Comparison of ENCODE assay signal across 12 cellular contexts in the genomic region with DNA sequence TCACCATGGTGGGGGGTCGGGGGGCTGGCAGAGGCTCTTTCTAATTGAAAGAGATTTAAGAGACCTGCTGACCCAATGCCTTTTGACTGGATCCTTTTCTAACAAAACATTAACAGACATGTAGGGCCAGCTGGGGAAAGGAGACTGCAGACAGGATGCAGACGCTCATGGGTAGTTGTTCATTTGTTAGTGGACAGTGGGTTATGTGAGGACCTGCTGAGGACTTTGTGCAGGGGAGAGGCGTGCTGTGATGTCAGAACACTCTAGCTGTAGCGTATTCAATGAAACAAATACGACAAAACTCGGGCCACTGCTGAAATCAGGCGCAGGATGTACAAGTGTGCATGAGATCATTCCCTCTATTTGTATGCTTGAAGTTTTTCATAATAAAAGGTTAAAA. TPM values are rescaled to one million over a fixed set of nuclear protein-coding genes. Genes with fewer than 3 reads are reported as not detected.
DNase-seq lines count a peak whose midpoint lies in the region; ATAC-seq and TF ChIP-seq lines count a peak whose summit lies in the region.
"Had no signal": no experiment of that assay in that cellular context is flagged by ENCODE, and none has a peak within 500 bp of the region (broad histone marks: within the 10 kb centered on the region; RNA-seq: fewer than 3 reads in every experiment).

No MANE protein-coding gene starts in this region.

- H3K4me3 Mint-ChIP-seq in CD4-positive, alpha-beta T cell = no peak overlapping the region
- no peak overlapping the region for H3K4me3 Mint-ChIP-seq in activated naive CD4-positive, alpha-beta T cell treated with anti-CD3 and anti-CD28 coated beads for 36 hours
- H3K4me3 Mint-ChIP-seq: activated CD4-positive, alpha-beta T cell treated with anti-CD3 and anti-CD28 coated beads for 36 hours had no signal

- H3K27ac ChIP-seq in HEK293 (ENCODE audit: extremely low read depth, low read depth, low read length) (peak overlapping the region; percentile 67; the same call in 1 of the 2 replicates), layer of hippocampus (ENCODE audit: low read depth, low read length) (peak overlapping the region; percentile 96)
- H3K27ac ChIP-seq in CD4-positive, alpha-beta T cell (ENCODE audit: low read depth, low read length) = no peak overlapping the region

- no peak overlapping the region for H3K27ac Mint-ChIP-seq in CD4-positive, alpha-beta T cell
- no peak overlapping the region for H3K27ac Mint-ChIP-seq in activated naive CD4-positive, alpha-beta T cell treated with anti-CD3 and anti-CD28 coated beads for 36 hours
- H3K27ac Mint-ChIP-seq: activated CD4-positive, alpha-beta T cell treated with anti-CD3 and anti-CD28 coated beads for 36 hours had no signal

- no peaks in the 10 kb centered on the region for H3K36me3 ChIP-seq in HEK293 (ENCODE audit: control insufficient read depth in 2 of 2, insufficient read depth in 1 of 2, low read length in 2 of 2)
- peaks cover 12% of the 10 kb centered on the region for H3K36me3 ChIP-seq in skeletal muscle satellite cell (ENCODE audit: insufficient read depth, low read length)

- no peaks in the 10 kb centered on the region for H3K9me3 ChIP-seq in HEK293 (ENCODE audit: control insufficient read depth, insufficient read depth, low read depth, low read length)
- no peaks in the 10 kb centered on the region for H3K9me3 ChIP-seq in skeletal muscle satellite cell (replicated peaks; ENCODE audit: low read length)
- H3K9me3 ChIP-seq in CD4-positive, alpha-beta T cell (ENCODE audit: control insufficient read depth, low read length) = no peaks in the 10 kb centered on the region

- H3K9me3 Mint-ChIP-seq in CD4-positive, alpha-beta T cell = no peaks in the 10 kb centered on the region
- H3K9me3 Mint-ChIP-seq in activated naive CD4-positive, alpha-beta T cell treated with anti-CD3 and anti-CD28 coated beads for 36 hours = no peaks in the 10 kb centered on the region

- no peaks in the 10 kb centered on the region for H3K36me3 Mint-ChIP-seq in CD4-positive, alpha-beta T cell (ENCODE audit: low read depth)
- H3K36me3 Mint-ChIP-seq in activated naive CD4-positive, alpha-beta T cell treated with anti-CD3 and anti-CD28 coated beads for 36 hours (ENCODE audit: low read depth) = no peaks in the 10 kb centered on the region

- peak; percentile 48 for DNase-seq in amniotic epithelial cell (ENCODE audit: low read depth)
- DNase-seq in DMS79 treated with DMSO at 0.1 percent for 48 hours (lab: John Stamatoyannopoulos, UW) = no peak
- no peak for DNase-seq in CD4-positive, alpha-beta T cell
- no peak for DNase-seq in activated naive CD4-positive, alpha-beta T cell treated with anti-CD3 and anti-CD28 coated beads for 36 hours
- DNase-seq: activated CD4-positive, alpha-beta T cell treated with anti-CD3 and anti-CD28 coated beads for 36 hours; NCI-H1417 treated with DMSO at 0.1 percent for 48 hours had no signal

- peak overlapping the region; percentile 84 for H3K4me2 ChIP-seq in skeletal muscle satellite cell (ENCODE audit: low read length)

- POLR2A ChIA-PET in HEK293 (lab: Yijun Ruan, JAX) = interaction anchor here (1.2 kb wide), 1 partner anchor 26 kb away, joined by 3 read pairs; no protein-coding TSS in a partner anchor
- POLR2A ChIA-PET in CD4-positive, alpha-beta T cell (lab: Charles Lee) = no interaction called here

- ATAC-seq in CD4-positive, alpha-beta T cell (ENCODE audit: poor library complexity) = no peak
- ATAC-seq in HG03378 (IDR thresholded peaks at IDR 0.05; ENCODE audit: unreplicated experiment) = no peak
- ATAC-seq: activated CD4-positive, alpha-beta T cell treated with anti-CD3 and anti-CD28 coated beads for 36 hours had no signal

- H3K4me1 Mint-ChIP-seq in CD4-positive, alpha-beta T cell (ENCODE audit: low read depth) = peaks cover 5% of the 10 kb centered on the region
- peaks cover 2% of the 10 kb centered on the region for H3K4me1 Mint-ChIP-seq in activated naive CD4-positive, alpha-beta T cell treated with anti-CD3 and anti-CD28 coated beads for 36 hours (ENCODE audit: low read depth)
- H3K4me1 Mint-ChIP-seq: activated CD4-positive, alpha-beta T cell treated with anti-CD3 and anti-CD28 coated beads for 36 hours had no signal

- TF ChIP-seq CTCF in HEK293 (tag by site-specific recombination; IDR thresholded peaks at IDR 0.05) = no peak
- TF ChIP-seq CTCF in CD4-positive, alpha-beta T cell (IDR thresholded peaks at IDR 0.05) = no peak

- H3K27me3 Mint-ChIP-seq in CD4-positive, alpha-beta T cell = peaks cover 12% of the 10 kb centered on the region
- H3K27me3 Mint-ChIP-seq in activated naive CD4-positive, alpha-beta T cell treated with anti-CD3 and anti-CD28 coated beads for 36 hours (ENCODE audit: low read depth) = no peaks in the 10 kb centered on the region
- H3K27me3 Mint-ChIP-seq: activated CD4-positive, alpha-beta T cell treated with anti-CD3 and anti-CD28 coated beads for 36 hours had no signal

- H3K9ac ChIP-seq in skeletal muscle satellite cell (ENCODE audit: low read depth, low read length) = peak overlapping the region; percentile 89

- CTCF ChIA-PET in HEK293 (lab: Yijun Ruan, JAX) = interaction anchor here (0.6 to 6.7 kb wide), 20 partner anchors 8 to 410 kb away, joined by 3 to 193 read pairs (median 8); a partner anchor contains a TSS
- CTCF ChIA-PET in CD4-positive, alpha-beta T cell (lab: Charles Lee) = interaction anchor here (0.8 to 3.7 kb wide), 2 partner anchors 34 to 282 kb away, joined by 3 to 26 read pairs; a partner anchor contains a TSS
- CTCF ChIA-PET in activated naive CD4-positive, alpha-beta T cell treated with anti-CD3 and anti-CD28 coated beads for 36 hours (lab: Charles Lee) = interaction anchor here (0.7 to 2.4 kb wide), 7 partner anchors 22 to 282 kb away, joined by 3 to 15 read pairs (median 5); no protein-coding TSS in a partner anchor

- H3K27me3 ChIP-seq in layer of hippocampus (ENCODE audit: control insufficient read depth, insufficient read depth, low read length) (no peaks in the 10 kb centered on the region), skeletal muscle satellite cell (ENCODE audit: control insufficient read depth, insufficient read depth, low read length) (no peaks in the 10 kb centered on the region)
- peaks cover 4% of the 10 kb centered on the region for H3K27me3 ChIP-seq in CD4-positive, alpha-beta T cell (ENCODE audit: control insufficient read depth, insufficient read depth, low read length)

- H3K4me1 ChIP-seq in HEK293 (ENCODE audit: control insufficient read depth, insufficient read depth, low read length) (peaks cover 21% of the 10 kb centered on the region), skeletal muscle satellite cell (ENCODE audit: control insufficient read depth, insufficient read depth, low read length) (peaks cover 77% of the 10 kb centered on the region)

- H3K4me3 ChIP-seq in HEK293 (ENCODE audit: low read depth, low read length) = no peak overlapping the region
- peak overlapping the region; percentile 79 for H3K4me3 ChIP-seq in skeletal muscle satellite cell (ENCODE audit: low read length)

- intact Hi-C loops in CD4-positive, alpha-beta T cell (cut with DNase I, micrococcal nuclease) = no loop called here
- intact Hi-C loops in activated naive CD4-positive, alpha-beta T cell treated with anti-CD3 and anti-CD28 coated beads for 36 hours (cut with micrococcal nuclease) = loop anchor here (2.0 to 10.0 kb wide), 2 partner anchors 25 to 409 kb away; no protein-coding TSS in a partner anchor

TF ChIP-seq in HEK293, 187 proteins besides CTCF, POLR2A, EP300 and RAD21:
- 0 out of 2 replicates have a peak, but pooled peaks have one; percentile 21 for TF ChIP-seq ZNF10 (tag by site-specific recombination; IDR thresholded peaks at IDR 0.05)
- TF ChIP-seq, protein P1, sequence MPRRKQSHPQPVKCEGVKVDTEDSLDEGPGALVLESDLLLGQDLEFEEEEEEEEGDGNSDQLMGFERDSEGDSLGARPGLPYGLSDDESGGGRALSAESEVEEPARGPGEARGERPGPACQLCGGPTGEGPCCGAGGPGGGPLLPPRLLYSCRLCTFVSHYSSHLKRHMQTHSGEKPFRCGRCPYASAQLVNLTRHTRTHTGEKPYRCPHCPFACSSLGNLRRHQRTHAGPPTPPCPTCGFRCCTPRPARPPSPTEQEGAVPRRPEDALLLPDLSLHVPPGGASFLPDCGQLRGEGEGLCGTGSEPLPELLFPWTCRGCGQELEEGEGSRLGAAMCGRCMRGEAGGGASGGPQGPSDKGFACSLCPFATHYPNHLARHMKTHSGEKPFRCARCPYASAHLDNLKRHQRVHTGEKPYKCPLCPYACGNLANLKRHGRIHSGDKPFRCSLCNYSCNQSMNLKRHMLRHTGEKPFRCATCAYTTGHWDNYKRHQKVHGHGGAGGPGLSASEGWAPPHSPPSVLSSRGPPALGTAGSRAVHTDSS (tag by site-specific recombination; IDR thresholded peaks at IDR 0.05) = no peak

RNA-seq across cellular contexts. Expression of a gene that starts 1.1 kb away (rescaled TPM):
- 0.51 and 2.6 TPM in 2 replicates for total RNA-seq in skeletal muscle satellite cell (2012; rRNA removed)
- not detected for total RNA-seq in CD4-positive, alpha-beta T cell
- not detected for total RNA-seq in activated naive CD4-positive, alpha-beta T cell treated with anti-CD3 and anti-CD28 coated beads for 36 hours
- total RNA-seq: activated CD4-positive, alpha-beta T cell treated with anti-CD3 and anti-CD28 coated beads for 36 hours had no signal

RNA-seq across cellular contexts. Expression of a gene that starts 34.1 kb away (rescaled TPM):
- total RNA-seq in skeletal muscle satellite cell (2012; rRNA removed) = 17.5 and 18.8 TPM in 2 replicates
- 1 to 10 TPM; 8.7 to 9.3 TPM for total RNA-seq in CD4-positive, alpha-beta T cell
- total RNA-seq in activated naive CD4-positive, alpha-beta T cell treated with anti-CD3 and anti-CD28 coated beads for 36 hours = 100 to 1,000 TPM; 199 to 205 TPM

RNA-seq across cellular contexts. Expression of a gene that starts 43.4 kb away (rescaled TPM):
- 20.3 TPM in 2 replicates for total RNA-seq in skeletal muscle satellite cell (2012; rRNA removed)
- 100 to 1,000 TPM; 122 to 124 TPM for total RNA-seq in CD4-positive, alpha-beta T cell
- 10 to 100 TPM; 64.0 to 66.3 TPM for total RNA-seq in activated naive CD4-positive, alpha-beta T cell treated with anti-CD3 and anti-CD28 coated beads for 36 hours

RNA-seq across cellular contexts. Expression of a gene that starts 58.2 kb away (rescaled TPM):
- not detected in 2 replicates for total RNA-seq in skeletal muscle satellite cell (2012; rRNA removed)
- not detected for total RNA-seq in CD4-positive, alpha-beta T cell
- not detected for total RNA-seq in activated naive CD4-positive, alpha-beta T cell treated with anti-CD3 and anti-CD28 coated beads for 36 hours
- total RNA-seq: activated CD4-positive, alpha-beta T cell treated with anti-CD3 and anti-CD28 coated beads for 36 hours; H4; urinary bladder had no signal

Comparison
In these comparisons a context has a peak if more than half of its experiments do, and no peak if none do; other contexts are left out.
1. RNA of a gene that starts 34.1 kb away (total RNA-seq): 199 to 205 TPM in activated naive CD4-positive, alpha-beta T cell treated with anti-CD3 and anti-CD28 coated beads for 36 hours; 8.7 to 9.3 TPM in CD4-positive, alpha-beta T cell; every median in the first group is over 10 times any median in the second.